In the genomic region with DNA sequence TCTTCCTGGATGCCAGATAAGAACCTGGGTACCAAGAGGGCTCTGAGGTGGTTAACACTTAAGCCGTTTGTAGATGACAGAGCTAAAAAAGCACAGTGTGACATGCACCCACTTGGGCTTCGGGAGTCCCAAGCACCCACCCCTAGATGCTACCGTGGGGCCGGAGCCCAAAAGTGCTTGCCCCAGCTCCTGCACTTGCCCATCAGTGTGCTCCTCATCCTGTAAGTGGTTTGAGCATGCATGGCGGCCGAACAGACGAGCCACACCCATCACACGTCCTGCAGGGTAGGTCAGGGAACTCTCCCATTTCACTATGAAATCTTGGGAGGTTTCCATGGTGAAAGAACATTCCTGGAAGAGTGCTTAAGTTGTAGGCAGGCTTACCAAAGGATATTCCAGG, we compare ENCODE assay signal across 32 cellular contexts.
"Had no signal": no experiment of that assay in that cellular context is flagged by ENCODE, and none has a peak within 500 bp of the region (broad histone marks: within the 10 kb centered on the region; RNA-seq: fewer than 3 reads in every experiment).

No MANE protein-coding gene starts in this region.

- H3K4me3 ChIP-seq: adrenal gland, body of pancreas, breast epithelium had no signal

- H3K4me1 ChIP-seq: adrenal gland, body of pancreas, breast epithelium had no signal

- H3K27ac ChIP-seq: adrenal gland, body of pancreas, brain microvascular endothelial cell, breast epithelium, VCaP had no signal

- H3K27me3 ChIP-seq: adrenal gland, body of pancreas, brain microvascular endothelial cell, breast epithelium had no signal

- H3K36me3 ChIP-seq: adrenal gland, brain microvascular endothelial cell, breast epithelium had no signal

- DNase-seq: activated B cell treated with CpG ODN at 0.5 μM for 24 hours; activated CD4-positive, alpha-beta memory T cell treated with anti-CD3 and anti-CD28 coated beads for 36 hours; activated CD4-positive, alpha-beta T cell treated with anti-CD3 and anti-CD28 coated beads for 4 hours; activated CD4-positive, alpha-beta T cell treated with anti-CD3 and anti-CD28 coated beads, Interleukin-2, amount 10 ng/mL, durations not matched to agents 24 days and 14 days; activated CD4-positive, alpha-beta T cell treated with anti-CD3 and anti-CD28 coated beads, Interleukin-2, amount 50 U/mL, for 1 hour; activated CD4-positive, alpha-beta T cell treated with anti-CD3 and anti-CD28 coated beads, Interleukin-2, amount 50 U/mL, for 4 hours; activated CD4-positive, CD25-positive, alpha-beta regulatory T cell treated with anti-CD3 and anti-CD28 coated beads, Interleukin-2, amount 50 U/mL, for 72 hours; activated CD8-positive, alpha-beta T cell treated with anti-CD3 and anti-CD28 coated beads for 36 hours; activated effector memory CD4-positive, alpha-beta T cell treated with anti-CD3 and anti-CD28 coated beads, Interleukin-2, amount 50 U/mL, for 16 hours; activated gamma-delta T cell treated with Interleukin-2 at 50 U/mL for 16 hours; activated naive CD4-positive, alpha-beta T cell; activated naive CD4-positive, alpha-beta T cell treated with anti-CD3 and anti-CD28 coated beads for 36 hours; activated naive CD4-positive, alpha-beta T cell treated with anti-CD3 and anti-CD28 coated beads, Interleukin-2, amount 50 U/mL, for 16 hours; activated naive CD8-positive, alpha-beta T cell treated with anti-CD3 and anti-CD28 coated beads for 36 hours; activated T-cell treated with anti-CD3 and anti-CD28 coated beads for 4 hours; activated T-cell treated with anti-CD3 and anti-CD28 coated beads, Interleukin-2, amount 50 U/mL, for 1 hour; activated T-cell treated with anti-CD3 and anti-CD28 coated beads, Interleukin-2, amount 50 U/mL, for 4 hours; activated T-cell treated with anti-CD3 and anti-CD28 coated beads, Interleukin-2, amount 50 U/mL, for 72 hours; adrenal gland; amniotic stem cell; aorta; body of pancreas; brain microvascular endothelial cell; central memory CD4-positive, alpha-beta T cell; SW 1271; T-helper 1 cell; T-helper 2 cell; T-helper 9 cell had no signal

- H3K9me3 ChIP-seq: adrenal gland, body of pancreas had no signal

- ATAC-seq: activated CD8-positive, alpha-beta T cell treated with anti-CD3 and anti-CD28 coated beads for 36 hours; activated naive CD4-positive, alpha-beta T cell treated with anti-CD3 and anti-CD28 coated beads, Interleukin-2, amount 50 U/mL, for 72 hours; activated T-cell treated with anti-CD3 and anti-CD28 coated beads, Interleukin-2, amount 50 U/mL, for 4 hours; activated T-cell treated with anti-CD3 and anti-CD28 coated beads, Interleukin-2, amount 50 U/mL, for 72 hours; activated T-helper 17 cell treated with anti-CD3 and anti-CD28 coated beads, Interleukin-2, amount 50 U/mL, for 72 hours; body of pancreas had no signal
